ENCODE assay signal across 8 cellular contexts in the genomic region with DNA sequence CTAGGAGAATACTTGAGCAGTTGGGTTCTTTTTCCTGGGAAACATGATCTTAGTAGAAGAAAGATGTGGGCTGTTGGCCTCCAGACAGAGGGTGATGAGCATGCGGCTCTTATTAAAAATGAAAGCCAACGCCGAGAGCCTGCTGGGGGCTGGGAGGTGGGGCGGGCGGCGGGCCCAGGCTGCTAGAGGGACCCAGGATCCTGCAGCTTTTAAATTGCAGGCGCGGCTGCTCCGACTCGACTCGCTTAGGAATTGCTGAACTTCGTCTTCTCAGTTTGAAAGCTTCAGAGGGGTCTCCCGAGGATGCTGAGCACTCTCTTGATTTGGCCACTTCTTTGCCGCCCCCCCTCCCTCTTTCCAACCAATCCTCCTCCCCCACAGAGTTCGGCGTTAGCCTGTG. TPM values are rescaled to one million over a fixed set of nuclear protein-coding genes. Genes with fewer than 3 reads are reported as not detected.
DNase-seq lines count a peak whose midpoint lies in the region; FAIRE-seq and TF ChIP-seq lines count a peak whose summit lies in the region.

No MANE protein-coding gene starts in this region.

- peaks cover 50% of the 10 kb centered on the region for H3K79me2 ChIP-seq in osteoblast (ENCODE audit: insufficient read depth, low read length)

- H4K20me1 ChIP-seq in osteoblast (ENCODE audit: insufficient read depth, low read length) = peaks cover 45% of the 10 kb centered on the region

- H3K4me2 ChIP-seq in osteoblast (ENCODE audit: insufficient read depth, low read length) = peak overlapping the region; percentile 69

- no peak for TF ChIP-seq POLR2A in uterus (IDR thresholded peaks at IDR 0.05)

- peak overlapping the region; percentile 80 for H3K4me3 ChIP-seq in osteoblast (ENCODE audit: insufficient read depth, low read length)
- H3K4me3 ChIP-seq in uterus = peak overlapping the region; percentile 66 to 96

- no peak for FAIRE-seq in frontal cortex (lab: Jason Lieb, UNC)

- peak overlapping the region; percentile 92 for H3K27ac Mint-ChIP-seq in activated T-helper 1 cell treated with anti-CD3 and anti-CD28 coated beads, Interleukin-12 subunit alpha, Interleukin-12 subunit beta, Interleukin-2, Interleukin-4 antibody, amounts not matched to agents 30 ng/mL and 10 ng/mL and 1 ng/mL, durations not matched to agents 14 hours and 24 hours and 36 hours

- H3K27me3 ChIP-seq in osteoblast (ENCODE audit: insufficient read depth, low read length) (no peaks in the 10 kb centered on the region), uterus (no peaks in the 10 kb centered on the region)

- H3K9me3 Mint-ChIP-seq in activated T-helper 1 cell treated with anti-CD3 and anti-CD28 coated beads, Interleukin-12 subunit alpha, Interleukin-12 subunit beta, Interleukin-2, Interleukin-4 antibody, amounts not matched to agents 30 ng/mL and 10 ng/mL and 1 ng/mL, durations not matched to agents 14 hours and 24 hours and 36 hours = no peaks in the 10 kb centered on the region

- peak overlapping the region; percentile 92 for H3K4me3 Mint-ChIP-seq in activated T-helper 1 cell treated with anti-CD3 and anti-CD28 coated beads, Interleukin-12 subunit alpha, Interleukin-12 subunit beta, Interleukin-2, Interleukin-4 antibody, amounts not matched to agents 30 ng/mL and 10 ng/mL and 1 ng/mL, durations not matched to agents 14 hours and 24 hours and 36 hours

- peaks cover 39% of the 10 kb centered on the region for H3K36me3 Mint-ChIP-seq in activated T-helper 1 cell treated with anti-CD3 and anti-CD28 coated beads, Interleukin-12 subunit alpha, Interleukin-12 subunit beta, Interleukin-2, Interleukin-4 antibody, amounts not matched to agents 30 ng/mL and 10 ng/mL and 1 ng/mL, durations not matched to agents 14 hours and 24 hours and 36 hours (ENCODE audit: low read depth)

- peaks cover 44% of the 10 kb centered on the region for H3K4me1 Mint-ChIP-seq in activated T-helper 1 cell treated with anti-CD3 and anti-CD28 coated beads, Interleukin-12 subunit alpha, Interleukin-12 subunit beta, Interleukin-2, Interleukin-4 antibody, amounts not matched to agents 30 ng/mL and 10 ng/mL and 1 ng/mL, durations not matched to agents 14 hours and 24 hours and 36 hours (ENCODE audit: low read depth)

- intact Hi-C loops in activated T-helper 1 cell treated with anti-CD3 and anti-CD28 coated beads, Interleukin-12 subunit alpha, Interleukin-12 subunit beta, Interleukin-2, Interleukin-4 antibody, amounts not matched to agents 30 ng/mL and 10 ng/mL and 1 ng/mL, durations not matched to agents 14 hours and 24 hours and 36 hours (cut with micrococcal nuclease) = loop anchor here (1.0 to 5.0 kb wide), 7 partner anchors 11 to 204 kb away; partner anchors contain the start of gene TRAPPC10
- intact Hi-C loops in uterus (cut with DNase I; ENCODE audit: low total_unique reads) = no loop called here

- no peak for TF ChIP-seq CTCF in osteoblast (IDR thresholded peaks at IDR 0.05; ENCODE audit: extremely low read depth, low read depth, low read length)
- no peak for TF ChIP-seq CTCF in uterus (IDR thresholded peaks at IDR 0.05)

- H3K4me1 ChIP-seq in osteoblast (ENCODE audit: insufficient read depth, low read length) = peaks cover 7% of the 10 kb centered on the region
- no peaks in the 10 kb centered on the region for H3K4me1 ChIP-seq in uterus

- H3K27ac ChIP-seq in osteoblast (ENCODE audit: low read depth, low read length) (peak overlapping the region; percentile 33), uterus (peak overlapping the region; percentile 85 to 97)

- H3K27me3 Mint-ChIP-seq in activated T-helper 1 cell treated with anti-CD3 and anti-CD28 coated beads, Interleukin-12 subunit alpha, Interleukin-12 subunit beta, Interleukin-2, Interleukin-4 antibody, amounts not matched to agents 30 ng/mL and 10 ng/mL and 1 ng/mL, durations not matched to agents 14 hours and 24 hours and 36 hours (ENCODE audit: insufficient read depth) = peaks cover 2% of the 10 kb centered on the region

- H2AFZ ChIP-seq in osteoblast (ENCODE audit: low read length) = no peak overlapping the region

- DNase-seq in GM04503 (ENCODE audit: low read depth) (peak; percentile 10), NCI-H2107 treated with DMSO at 0.1 percent for 48 hours (lab: John Stamatoyannopoulos, UW; ENCODE audit: unreplicated experiment) (peak; percentile 82), frontal cortex (ENCODE audit: low spot score in 2 of 2) (peak; percentile 61 to 62), osteoblast (ENCODE audit: insufficient read length, low spot score, missing footprints) (peak; percentile 98), uterus (peak; percentile 53 to 62), middle frontal gyrus (ENCODE audit: extremely low spot score, low spot score) (no peak), GOT3 (lab: John Stamatoyannopoulos, UW) (no peak)
- DNase-seq in activated T-helper 1 cell treated with anti-CD3 and anti-CD28 coated beads, Interleukin-12 subunit alpha, Interleukin-12 subunit beta, Interleukin-2, Interleukin-4 antibody, amounts not matched to agents 30 ng/mL and 10 ng/mL and 1 ng/mL, durations not matched to agents 14 hours and 24 hours and 36 hours (ENCODE audit: low spot score) = no peak

- no peaks in the 10 kb centered on the region for H3K9me3 ChIP-seq in osteoblast (ENCODE audit: low read depth, low read length)
- H3K9me3 ChIP-seq in uterus = no peaks in the 10 kb centered on the region

- H3K36me3 ChIP-seq in osteoblast (ENCODE audit: insufficient read depth, low read length) (peaks cover 7% of the 10 kb centered on the region), uterus (no peaks in the 10 kb centered on the region)

RNA-seq across cellular contexts. Expression of gene AGPAT3, which starts 1.2 kb away (rescaled TPM):
- total RNA-seq in activated T-helper 1 cell treated with anti-CD3 and anti-CD28 coated beads, Interleukin-12 subunit alpha, Interleukin-12 subunit beta, Interleukin-2, Interleukin-4 antibody, amounts not matched to agents 30 ng/mL and 10 ng/mL and 1 ng/mL, durations not matched to agents 14 hours and 24 hours and 36 hours = 127 and 132 TPM in 2 replicates
- total RNA-seq in frontal cortex (26.1 TPM), osteoblast (37.4 and 47.4 TPM in 2 replicates), uterus (10 to 100 TPM in 3 of 4 donors, 1 to 10 TPM in 1; 6.8 to 43.4 (median 28.4) TPM)

Comparison
In these comparisons a context has a peak if more than half of its experiments do, and no peak if none do; other contexts are left out.
1. DNase-seq: peak in GM04503 (single experiment), NCI-H2107 treated with DMSO at 0.1 percent for 48 hours (single experiment), frontal cortex (2 of 2), osteoblast (single experiment) and uterus (2 of 2); none in activated T-helper 1 cell treated with anti-CD3 and anti-CD28 coated beads, Interleukin-12 subunit alpha, Interleukin-12 subunit beta, Interleukin-2, Interleukin-4 antibody, amounts not matched to agents 30 ng/mL and 10 ng/mL and 1 ng/mL, durations not matched to agents 14 hours and 24 hours and 36 hours (single experiment), middle frontal gyrus (single experiment) and GOT3 (single experiment).